23 cellular contexts compared by ENCODE assay signal in the genomic region with DNA sequence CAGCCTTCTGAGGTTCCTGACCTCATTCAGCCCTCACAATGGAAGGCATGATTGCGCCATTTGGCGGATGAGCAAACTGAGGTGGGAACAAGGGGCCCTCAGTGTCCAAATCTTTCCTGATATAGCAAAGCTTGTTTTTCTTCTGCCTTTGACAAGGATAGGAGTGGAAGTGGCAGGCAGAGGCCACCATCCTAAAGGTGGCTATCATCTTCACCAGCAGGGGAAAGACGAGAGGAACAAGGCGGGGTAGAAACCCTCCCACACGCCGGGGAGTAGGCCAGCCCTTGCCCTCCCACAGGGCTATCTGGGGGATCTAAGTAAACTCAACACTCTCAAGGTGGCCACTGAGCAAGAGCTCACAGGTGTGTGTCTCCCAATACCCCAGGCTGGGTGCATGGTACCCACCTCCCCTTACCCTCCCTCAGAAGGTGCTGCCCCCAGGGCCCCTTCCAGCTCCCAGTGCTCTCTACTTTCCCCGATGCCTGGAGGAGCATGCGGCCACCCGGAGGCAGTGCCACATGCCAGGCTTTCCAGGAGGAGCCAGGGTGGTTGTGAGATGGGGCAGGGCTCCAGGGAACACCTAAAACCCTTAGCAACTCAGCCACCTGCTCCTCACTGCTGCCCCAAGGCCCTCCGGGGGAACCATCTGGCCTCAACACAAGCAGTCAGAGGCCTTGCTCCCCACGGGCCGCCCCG. TPM values are rescaled to one million over a fixed set of nuclear protein-coding genes. Genes with fewer than 3 reads are reported as not detected.
DNase-seq lines count a peak whose midpoint lies in the region; TF ChIP-seq lines count a peak whose summit lies in the region.
"Had no signal": no experiment of that assay in that cellular context is flagged by ENCODE, and none has a peak within 500 bp of the region (broad histone marks: within the 10 kb centered on the region; RNA-seq: fewer than 3 reads in every experiment).

No MANE protein-coding gene starts in this region.

- H3K9me3 ChIP-seq in breast epithelium (no peaks in the 10 kb centered on the region), endodermal cell (ENCODE audit: control insufficient read depth, low read length) (no peaks in the 10 kb centered on the region), A673 (ENCODE audit: low read depth, low read length, poor library complexity, severe bottlenecking) (no peaks in the 10 kb centered on the region)
- H3K9me3 ChIP-seq: left lung, neutrophil, tibial artery had no signal

- H3K36me3 ChIP-seq in breast epithelium (no peaks in the 10 kb centered on the region), endodermal cell (ENCODE audit: control insufficient read depth, insufficient read depth, low read length) (no peaks in the 10 kb centered on the region), A673 (ENCODE audit: insufficient read depth, low read length, poor library complexity, severe bottlenecking) (no peaks in the 10 kb centered on the region)
- H3K36me3 ChIP-seq: left lung, neutrophil, tibial artery had no signal

- H3K27ac ChIP-seq in breast epithelium: peak overlapping the region; percentile 51 to 86
- H3K27ac ChIP-seq in endodermal cell (ENCODE audit: low read depth, low read length): no peak overlapping the region
- no peak overlapping the region for H3K27ac ChIP-seq in A673 (ENCODE audit: low read depth, low read length, poor library complexity, severe bottlenecking)
- H3K27ac ChIP-seq: left lung, neutrophil, tibial artery had no signal

- H3K27me3 Mint-ChIP-seq in MCF 10A (ENCODE audit: insufficient read depth, unreplicated experiment): no peaks in the 10 kb centered on the region
- no peaks in the 10 kb centered on the region for H3K27me3 Mint-ChIP-seq in endodermal cell (ENCODE audit: insufficient read depth)

- BruUV-seq in MCF 10A (replicated peaks; lab: Mats Ljungman, UMichigan): no TSS peak
- BruUV-seq in A673 (replicated peaks; lab: Mats Ljungman, UMichigan): no TSS peak

- DNase-seq in breast epithelium (ENCODE audit: low spot score in 2 of 2) (no peak), MCF 10A (ENCODE audit: unreplicated experiment) (no peak), OCI-M1 (lab: John Stamatoyannopoulos, UW) (peak; percentile 64), endodermal cell (no peak), GM03348 (ENCODE audit: low spot score) (no peak), A673 (ENCODE audit: low spot score) (no peak), GM20000 (ENCODE audit: low spot score) (no peak)
- DNase-seq in stimulated activated naive CD4-positive, alpha-beta T cell (lab: John Stamatoyannopoulos, UW): no peak
- DNase-seq: activated CD8-positive, alpha-beta T cell treated with anti-CD3 and anti-CD28 coated beads, Interleukin-2, amount 10 ng/mL, durations not matched to agents 7 days and 5 days; activated naive CD8-positive, alpha-beta T cell treated with anti-CD3 and anti-CD28 coated beads, Interleukin-2, amount 10 ng/mL, durations not matched to agents 7 days and 5 days; activated T-cell treated with anti-CD3 and anti-CD28 coated beads, Interleukin-2, amount 50 U/mL, for 48 hours; DMS79; left lung; NCI-H1048; SHP77; tibial artery had no signal

- H3K27me3 ChIP-seq in breast epithelium: no peaks in the 10 kb centered on the region
- no peaks in the 10 kb centered on the region for H3K27me3 ChIP-seq in endodermal cell (ENCODE audit: control insufficient read depth, insufficient read depth, low read length, poor library complexity, severe bottlenecking)
- no peaks in the 10 kb centered on the region for H3K27me3 ChIP-seq in A673 (replicated peaks; ENCODE audit: insufficient read depth, low read depth, low read length, poor library complexity)
- H3K27me3 ChIP-seq: left lung, neutrophil, tibial artery had no signal

- no peaks in the 10 kb centered on the region for H3K4me1 ChIP-seq in breast epithelium
- H3K4me1 ChIP-seq in endodermal cell (ENCODE audit: control insufficient read depth, insufficient read depth, low read length): no peaks in the 10 kb centered on the region
- H3K4me1 ChIP-seq in A673 (ENCODE audit: insufficient read depth, low read length, poor library complexity, severe bottlenecking): no peaks in the 10 kb centered on the region

- H3K4me1 Mint-ChIP-seq in MCF 10A (ENCODE audit: insufficient read depth, unreplicated experiment) (peaks cover 14% of the 10 kb centered on the region), endodermal cell (peaks cover 5% of the 10 kb centered on the region)
- H3K4me1 Mint-ChIP-seq: activated naive CD8-positive, alpha-beta T cell treated with anti-CD3 and anti-CD28 coated beads, Interleukin-2, amount 10 ng/mL, durations not matched to agents 7 days and 5 days; CD14-positive monocyte had no signal

- H3K9me3 Mint-ChIP-seq in MCF 10A (ENCODE audit: unreplicated experiment): no peaks in the 10 kb centered on the region
- H3K9me3 Mint-ChIP-seq in endodermal cell: no peaks in the 10 kb centered on the region
- H3K9me3 Mint-ChIP-seq: activated naive CD8-positive, alpha-beta T cell treated with anti-CD3 and anti-CD28 coated beads, Interleukin-2, amount 10 ng/mL, durations not matched to agents 7 days and 5 days; CD14-positive monocyte; T-helper 1 cell treated with Interleukin-12 subunit alpha and Interleukin-12 subunit beta and Interleukin-4 antibody, amounts not matched to agents 30 μg/mL and 1 μg/mL, for 36 hours had no signal

- POLR2A ChIA-PET in MCF 10A (lab: Yijun Ruan, JAX) (interaction anchor here (0.7 kb wide), 1 partner anchor 39 kb away, joined by 3 read pairs; no protein-coding TSS in a partner anchor), A673 (lab: Charles Lee; ENCODE audit: low non-redundant PET) (no interaction called here)

- H3K36me3 Mint-ChIP-seq in MCF 10A (ENCODE audit: insufficient read depth, unreplicated experiment) (no peaks in the 10 kb centered on the region), endodermal cell (ENCODE audit: low read depth) (no peaks in the 10 kb centered on the region)
- H3K36me3 Mint-ChIP-seq: activated naive CD8-positive, alpha-beta T cell treated with anti-CD3 and anti-CD28 coated beads, Interleukin-2, amount 10 ng/mL, durations not matched to agents 7 days and 5 days; CD14-positive monocyte had no signal

- no peak overlapping the region for H3K9ac ChIP-seq in endodermal cell (ENCODE audit: extremely low read depth, low read length, poor library complexity, severe bottlenecking)

- intact Hi-C loops in breast epithelium (cut with DNase I; ENCODE audit: low total_unique reads): no loop called here
- intact Hi-C loops in MCF 10A (cut with micrococcal nuclease): no loop called here
- intact Hi-C loops in A673 (cut with micrococcal nuclease; ENCODE audit: unreplicated experiment): no loop called here

- CTCF ChIA-PET in MCF 10A (lab: Yijun Ruan, JAX): no interaction called here
- CTCF ChIA-PET in A673 (lab: Charles Lee): no interaction called here

- no peak for TF ChIP-seq POLR2A in breast epithelium (IDR thresholded peaks at IDR 0.05)

- TF ChIP-seq CTCF in breast epithelium (IDR thresholded peaks at IDR 0.05) (peak in 1 of 3 donors; percentile 18), MCF 10A (IDR thresholded peaks at IDR 0.05; ENCODE audit: unreplicated experiment) (no peak), endodermal cell (conservative IDR thresholded peaks at IDR 0.05) (peak; percentile 36), A673 (conservative IDR thresholded peaks at IDR 0.05; ENCODE audit: low read depth, low read length) (no peak), GM20000 (IDR thresholded peaks at IDR 0.05; ENCODE audit: extremely low read depth, missing control alignments) (no peak)

- H3K4me3 ChIP-seq in breast epithelium (no peak overlapping the region), endodermal cell (ENCODE audit: low read length) (no peak overlapping the region), A673 (ENCODE audit: low read depth, low read length, poor library complexity, severe bottlenecking) (no peak overlapping the region)
- H3K4me3 ChIP-seq: left lung, tibial artery had no signal

- no peak overlapping the region for H3K4me3 Mint-ChIP-seq in MCF 10A (ENCODE audit: unreplicated experiment)
- no peak overlapping the region for H3K4me3 Mint-ChIP-seq in endodermal cell
- H3K4me3 Mint-ChIP-seq: activated CD8-positive, alpha-beta T cell treated with anti-CD3 and anti-CD28 coated beads, Interleukin-2, amount 10 ng/mL, durations not matched to agents 7 days and 5 days; activated naive CD8-positive, alpha-beta T cell treated with anti-CD3 and anti-CD28 coated beads, Interleukin-2, amount 10 ng/mL, durations not matched to agents 7 days and 5 days; CD14-positive monocyte; T-helper 1 cell treated with Interleukin-12 subunit alpha and Interleukin-12 subunit beta and Interleukin-4 antibody, amounts not matched to agents 30 μg/mL and 1 μg/mL, for 36 hours had no signal

- WGBS in endodermal cell (ENCODE audit: insufficient coverage in 1 of 2, insufficient read length in 1 of 2), 2 experiments: 91 to 92% methylated on average over 5 to 13 of the region's 13 CpGs

- H3K27ac Mint-ChIP-seq in MCF 10A (ENCODE audit: low read depth, unreplicated experiment) (no peak overlapping the region), endodermal cell (no peak overlapping the region)
- H3K27ac Mint-ChIP-seq: activated CD8-positive, alpha-beta T cell treated with anti-CD3 and anti-CD28 coated beads, Interleukin-2, amount 10 ng/mL, durations not matched to agents 7 days and 5 days; activated naive CD8-positive, alpha-beta T cell treated with anti-CD3 and anti-CD28 coated beads, Interleukin-2, amount 10 ng/mL, durations not matched to agents 7 days and 5 days; CD14-positive monocyte; T-helper 1 cell treated with Interleukin-12 subunit alpha and Interleukin-12 subunit beta and Interleukin-4 antibody, amounts not matched to agents 30 μg/mL and 1 μg/mL, for 36 hours had no signal

RNA-seq across cellular contexts. Expression of a gene that starts 11.2 kb away (rescaled TPM):
- total RNA-seq in breast epithelium: 100 to 1,000 TPM in 1 of 3 donors, 10 to 100 TPM in 1, under 1 TPM in 1; 0.48 to 123 (median 89.0) TPM
- total RNA-seq in MCF 10A (2022): not detected in 2 replicates
- total RNA-seq in endodermal cell: 1 to 10 TPM; 1.1 to 2.6 TPM
- 0.57 TPM for polyA plus RNA-seq in endodermal cell (2013, experiment 1 of 2)
- 0.25 TPM for polyA plus RNA-seq in endodermal cell (2013, experiment 2 of 2)
- total RNA-seq in A673 (2021): 0.22 TPM in 1 of 2 replicates, not detected in the other
- total RNA-seq: activated naive CD8-positive, alpha-beta T cell treated with anti-CD3 and anti-CD28 coated beads, Interleukin-2, amount 10 ng/mL, durations not matched to agents 7 days and 5 days; dermis microvascular lymphatic vessel endothelial cell; epithelial cell of proximal tubule; H4; renal cortical epithelial cell had no signal
- polyA plus RNA-seq: CD14-positive monocyte had no signal

Comparison
In these comparisons a context has a peak if more than half of its experiments do, and no peak if none do; other contexts are left out.
1. H3K27ac ChIP-seq: peak in breast epithelium (2 of 2); none in endodermal cell (single experiment) and A673 (single experiment).